Comparison of ENCODE assay signal across 1 cellular context in genomic region chr2:130768191-130768855, GRCh38.
TF ChIP-seq lines count a peak whose summit lies in the region.

No MANE protein-coding gene starts in this region.

TF ChIP-seq in K562, 482 proteins besides CTCF, POLR2A, EP300 and RAD21 (continued from another document):
- TF ChIP-seq CTCFL (IDR thresholded peaks at IDR 0.05; ENCODE audit: borderline replicate concordance, insufficient read depth, low read depth, low read length, poor library complexity, severe bottlenecking): peak; percentile 14
